15 cellular contexts compared by ENCODE assay signal in the genomic region with DNA sequence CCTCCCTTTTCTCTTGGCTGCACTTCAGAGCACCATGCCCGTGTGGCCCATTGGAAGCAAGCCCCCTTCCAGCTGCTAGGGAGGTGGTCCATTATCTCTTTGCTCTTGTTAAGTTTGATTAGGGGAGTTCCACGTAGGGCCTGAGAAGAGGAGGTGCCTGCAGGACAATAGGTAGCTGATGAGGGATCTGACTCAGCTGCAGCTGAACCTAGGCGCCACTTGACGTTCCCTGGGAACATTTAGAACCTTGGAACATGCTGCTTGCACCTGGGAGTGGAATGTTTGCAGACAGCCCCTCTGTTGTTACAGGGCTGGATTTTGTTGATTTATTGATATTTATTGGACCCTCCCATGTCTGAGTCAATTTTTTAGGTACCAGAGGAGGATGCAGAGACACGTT. TPM values are rescaled to one million over a fixed set of nuclear protein-coding genes. Genes with fewer than 3 reads are reported as not detected.
DNase-seq lines count a peak whose midpoint lies in the region; ATAC-seq and TF ChIP-seq lines count a peak whose summit lies in the region.
"Had no signal": no experiment of that assay in that cellular context is flagged by ENCODE, and none has a peak within 500 bp of the region (broad histone marks: within the 10 kb centered on the region; RNA-seq: fewer than 3 reads in every experiment).

No MANE protein-coding gene starts in this region.

- no peak for ATAC-seq in effector memory CD8-positive, alpha-beta T cell (replicated peaks)
- ATAC-seq in GM21390 (IDR thresholded peaks at IDR 0.05; ENCODE audit: unreplicated experiment): no peak
- ATAC-seq: stimulated activated naive CD8-positive, alpha-beta T cell treated with anti-CD3 and anti-CD28 coated beads, Interleukin-15, Interleukin-2, amounts not matched to agents 100 U/mL and 50 U/mL, for 24 hours had no signal

- H3K4me1 ChIP-seq in Loucy (ENCODE audit: insufficient read depth, low read length, poor library complexity, severe bottlenecking): peaks cover 68% of the 10 kb centered on the region

- peaks cover 42% of the 10 kb centered on the region for H3K36me3 Mint-ChIP-seq in activated T-cell treated with anti-CD3 and anti-CD28 coated beads, Interleukin-2, amount 50 U/mL, for 24 hours (ENCODE audit: low read depth)
- peaks cover 37% of the 10 kb centered on the region for H3K36me3 Mint-ChIP-seq in effector memory CD8-positive, alpha-beta T cell (ENCODE audit: insufficient read depth)
- H3K36me3 Mint-ChIP-seq in progenitor cell of endocrine pancreas (ENCODE audit: insufficient read depth): peaks cover 4% of the 10 kb centered on the region

- H3K27me3 Mint-ChIP-seq in activated T-cell treated with anti-CD3 and anti-CD28 coated beads, Interleukin-2, amount 50 U/mL, for 24 hours: no peaks in the 10 kb centered on the region
- no peaks in the 10 kb centered on the region for H3K27me3 Mint-ChIP-seq in effector memory CD8-positive, alpha-beta T cell
- H3K27me3 Mint-ChIP-seq in progenitor cell of endocrine pancreas: no peaks in the 10 kb centered on the region

- H3K9me3 Mint-ChIP-seq in activated T-cell treated with anti-CD3 and anti-CD28 coated beads, Interleukin-2, amount 50 U/mL, for 24 hours: no peaks in the 10 kb centered on the region
- H3K9me3 Mint-ChIP-seq in effector memory CD8-positive, alpha-beta T cell: no peaks in the 10 kb centered on the region
- no peaks in the 10 kb centered on the region for H3K9me3 Mint-ChIP-seq in progenitor cell of endocrine pancreas (ENCODE audit: low read depth)

- H3K9ac ChIP-seq in Loucy (ENCODE audit: low read depth, low read length, poor library complexity, severe bottlenecking): peak overlapping the region; percentile 97

- H3F3A ChIP-seq in Loucy (ENCODE audit: low read depth): no peaks in the 10 kb centered on the region

- H3K36me3 ChIP-seq in Loucy (ENCODE audit: insufficient read depth, low read length): no peaks in the 10 kb centered on the region
- H3K36me3 ChIP-seq: cardiac muscle cell had no signal

- H3K4me2 ChIP-seq in Loucy (ENCODE audit: low read depth, low read length, poor library complexity, severe bottlenecking): peak overlapping the region; percentile 98

- no peaks in the 10 kb centered on the region for H3K9me3 ChIP-seq in Loucy (ENCODE audit: insufficient read depth, low read depth, low read length)

- TF ChIP-seq CTCF in Loucy (conservative IDR thresholded peaks at IDR 0.05; ENCODE audit: low read length) (no peak), progenitor cell of endocrine pancreas (IDR thresholded peaks at IDR 0.05; ENCODE audit: unreplicated experiment) (no peak)

- no peaks in the 10 kb centered on the region for H3K27me3 ChIP-seq in Loucy (ENCODE audit: insufficient read depth, low read length, poor library complexity, severe bottlenecking)
- H3K27me3 ChIP-seq: cardiac muscle cell had no signal

- peaks cover 92% of the 10 kb centered on the region for H3K79me2 ChIP-seq in Loucy (ENCODE audit: insufficient read depth, low read length)

- H4K20me1 ChIP-seq in Loucy (ENCODE audit: insufficient read depth, low read length, poor library complexity, severe bottlenecking): peaks cover 63% of the 10 kb centered on the region

- H3K9me2 ChIP-seq in Loucy (replicated peaks; ENCODE audit: low read depth, low read length): no peaks in the 10 kb centered on the region

- H3K4me1 Mint-ChIP-seq in activated T-cell treated with anti-CD3 and anti-CD28 coated beads, Interleukin-2, amount 50 U/mL, for 24 hours (ENCODE audit: low read depth): peaks cover 75% of the 10 kb centered on the region
- H3K4me1 Mint-ChIP-seq in effector memory CD8-positive, alpha-beta T cell (ENCODE audit: low read depth in 2 of 2): peaks cover 60 to 69% of the 10 kb centered on the region in 2 donors
- peaks cover 43% of the 10 kb centered on the region for H3K4me1 Mint-ChIP-seq in progenitor cell of endocrine pancreas (ENCODE audit: low read depth)

- DNase-seq in activated T-cell treated with anti-CD3 and anti-CD28 coated beads, Interleukin-2, amount 50 U/mL, for 24 hours: no peak
- no peak for DNase-seq in activated T-cell treated with anti-CD3 and anti-CD28 coated beads, Interleukin-2, amount 50 U/mL, for 1 hour
- DNase-seq in effector memory CD8-positive, alpha-beta T cell: no peak
- DNase-seq in progenitor cell of endocrine pancreas (ENCODE audit: low spot score, unreplicated experiment): no peak
- DNase-seq in HCEC 1CT: no peak
- DNase-seq in stimulated activated CD4-positive, alpha-beta T cell treated with anti-CD3 and anti-CD28 coated beads, Interleukin-12 subunit alpha, Interleukin-12 subunit beta, amount 100 ng/mL, for 4 hours: no peak
- DNase-seq: AML-193; NCI-H1105 treated with DMSO at 0.1 percent for 48 hours; NCI-H510A treated with DMSO at 0.1 percent for 48 hours; SHP77; stimulated activated CD4-positive, alpha-beta T cell treated with anti-CD3 and anti-CD28 coated beads, Interleukin-4, amount 100 ng/mL, for 24 hours; stimulated activated naive CD8-positive, alpha-beta T cell treated with anti-CD3 and anti-CD28 coated beads, Interleukin-15, Interleukin-2, amounts not matched to agents 100 U/mL and 50 U/mL, for 24 hours had no signal

- no peak overlapping the region for H3K27ac Mint-ChIP-seq in activated T-cell treated with anti-CD3 and anti-CD28 coated beads, Interleukin-2, amount 50 U/mL, for 24 hours
- peak overlapping the region in 1 of 2 donors; percentile 95 for H3K27ac Mint-ChIP-seq in effector memory CD8-positive, alpha-beta T cell
- peak overlapping the region; percentile 67 for H3K27ac Mint-ChIP-seq in progenitor cell of endocrine pancreas

- H2AFZ ChIP-seq in Loucy (ENCODE audit: low read length): no peak overlapping the region

- H3K4me3 ChIP-seq in Loucy (ENCODE audit: low read length, poor library complexity, severe bottlenecking): peak overlapping the region; percentile 95
- H3K4me3 ChIP-seq: cardiac muscle cell had no signal

- H3K4me3 Mint-ChIP-seq in activated T-cell treated with anti-CD3 and anti-CD28 coated beads, Interleukin-2, amount 50 U/mL, for 24 hours: peak overlapping the region; percentile 10
- H3K4me3 Mint-ChIP-seq in effector memory CD8-positive, alpha-beta T cell: peak overlapping the region; percentile 31 to 97
- peak overlapping the region; percentile 5 for H3K4me3 Mint-ChIP-seq in progenitor cell of endocrine pancreas (ENCODE audit: low read depth)

RNA-seq across cellular contexts. Expression of gene SMAD3, which starts 4.7 kb away (rescaled TPM):
- 49.9 and 51.3 TPM in 2 replicates for total RNA-seq in progenitor cell of endocrine pancreas

Comparison
In these comparisons a context has a peak if more than half of its experiments do, and no peak if none do; other contexts are left out.
1. H3K4me3 Mint-ChIP-seq: peak in every context shown above with its lines; median percentile 64 in effector memory CD8-positive, alpha-beta T cell; 10 in activated T-cell treated with anti-CD3 and anti-CD28 coated beads, Interleukin-2, amount 50 U/mL, for 24 hours; 5 in progenitor cell of endocrine pancreas.